Comparison of ENCODE assay signal across 1 cellular context in the genomic region with DNA sequence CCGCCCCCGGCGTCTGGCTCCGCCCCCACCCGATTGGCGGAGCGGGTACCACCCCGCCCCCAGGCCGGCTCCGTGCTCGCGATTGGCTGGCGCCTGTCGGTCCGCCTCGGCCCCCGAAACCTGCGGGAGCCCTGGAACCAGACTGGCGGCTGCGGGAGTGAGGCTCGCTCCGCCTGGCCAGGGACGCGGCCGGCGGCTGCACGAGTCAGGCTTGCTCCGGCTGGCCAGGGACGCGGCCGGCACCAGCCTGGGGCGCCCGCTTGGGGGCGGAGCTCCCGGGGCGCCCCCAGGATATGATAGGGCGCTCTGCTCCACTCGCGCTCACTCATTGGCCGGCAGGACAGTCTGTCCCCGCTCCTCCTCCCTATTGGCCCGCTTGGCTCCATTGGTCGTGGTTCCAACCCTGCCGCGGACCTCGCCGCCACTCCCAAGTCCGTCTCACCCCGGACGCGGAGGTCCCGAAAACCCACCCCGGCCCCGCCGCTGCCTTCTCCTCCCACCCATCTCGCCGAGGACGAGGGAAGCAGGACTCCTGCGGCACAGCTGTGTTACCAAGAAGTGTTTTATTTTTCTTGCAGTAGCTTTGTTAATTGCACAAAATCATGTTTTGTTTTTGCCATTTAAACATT.
A peak's percentile ranks its signal among the peaks of the same experiment; 100 is the strongest.
TF ChIP-seq lines count a peak whose summit lies in the region.

No MANE protein-coding gene starts in this region.

TF ChIP-seq in endothelial cell of umbilical vein, 7 proteins besides CTCF, POLR2A, EP300 and RAD21:
- no peak for TF ChIP-seq FOS (IDR thresholded peaks at IDR 0.05; ENCODE audit: borderline replicate concordance, insufficient read depth, low read length)
- peak; percentile 82 for TF ChIP-seq POLR2AphosphoS5 (IDR thresholded peaks at IDR 0.05; ENCODE audit: insufficient read depth, low read depth, low read length)
